Comparison of ENCODE assay signal across 7 cellular contexts in genomic region chr13:100131863-100132574, GRCh38. TPM values are rescaled to one million over a fixed set of nuclear protein-coding genes. Genes with fewer than 3 reads are reported as not detected.
DNase-seq lines count a peak whose midpoint lies in the region; ATAC-seq and TF ChIP-seq lines count a peak whose summit lies in the region.

No MANE protein-coding gene starts in this region.

- ATAC-seq in GM19043 (IDR thresholded peaks at IDR 0.05; ENCODE audit: low read depth, unreplicated experiment) = peak; percentile 40
- ATAC-seq in GM21619 (IDR thresholded peaks at IDR 0.05; ENCODE audit: unreplicated experiment) = no peak

- intact Hi-C loops in sigmoid colon (cut with DNase I) = no loop called here

- H3K27me3 ChIP-seq in sigmoid colon = no peaks in the 10 kb centered on the region

- TF ChIP-seq CTCF in sigmoid colon (IDR thresholded peaks at IDR 0.05) = no peak

- DNase-seq in MV-4-11 (lab: John Stamatoyannopoulos, UW) = peak; percentile 89
- peak; percentile 96 to 100 for DNase-seq in dermis microvascular lymphatic vessel endothelial cell (ENCODE audit: low read depth in 2 of 2)
- peak; percentile 62 for DNase-seq in stimulated activated CD4-positive, alpha-beta T cell treated with anti-CD3 and anti-CD28 coated beads, Interleukin-15, amount 100 ng/mL, for 24 hours
- DNase-seq in sigmoid colon = no peak
- no peak for DNase-seq in NCI-H1417 treated with DMSO at 0.1 percent for 48 hours (lab: John Stamatoyannopoulos, UW)

- 76 to 82% methylated on average over 3 of the region's 3 CpGs for WGBS in sigmoid colon, 2 donors

- H3K9me3 ChIP-seq in sigmoid colon = no peaks in the 10 kb centered on the region

- no peak overlapping the region for H3K4me3 ChIP-seq in sigmoid colon

- TF ChIP-seq POLR2A in sigmoid colon (IDR thresholded peaks at IDR 0.05) = no peak

- H3K27ac ChIP-seq in sigmoid colon = no peak overlapping the region

- no peak for TF ChIP-seq EP300 in sigmoid colon (IDR thresholded peaks at IDR 0.05)

- H3K4me1 ChIP-seq in sigmoid colon = peaks cover 0 to 10% (median 5%) of the 10 kb centered on the region in 4 donors

- no peaks in the 10 kb centered on the region for H3K36me3 ChIP-seq in sigmoid colon

RNA-seq across cellular contexts. Expression of gene PCCA, which starts 43.1 kb away (rescaled TPM):
- 35.4 and 37.0 TPM in 2 replicates for total RNA-seq in dermis microvascular lymphatic vessel endothelial cell
- 10 to 100 TPM; 42.8 to 45.6 (median 45.2) TPM for total RNA-seq in sigmoid colon
- 10 to 100 TPM; 18.0 to 35.4 (median 28.8) TPM for polyA plus RNA-seq in sigmoid colon

Comparison
In these comparisons a context has a peak if more than half of its experiments do, and no peak if none do; other contexts are left out.
1. DNase-seq: peak in MV-4-11 (single experiment), dermis microvascular lymphatic vessel endothelial cell (2 of 2) and stimulated activated CD4-positive, alpha-beta T cell treated with anti-CD3 and anti-CD28 coated beads, Interleukin-15, amount 100 ng/mL, for 24 hours (single experiment); none in sigmoid colon (single experiment) and NCI-H1417 treated with DMSO at 0.1 percent for 48 hours (single experiment).